In genomic region chr19:58382997-58383603, GRCh38 we compare ENCODE assay signal across 17 cellular contexts. TPM values are rescaled to one million over a fixed set of nuclear protein-coding genes. Genes with fewer than 3 reads are reported as not detected.
A peak's percentile ranks its signal among the peaks of the same experiment; 100 is the strongest.
DNase-seq lines count a peak whose midpoint lies in the region; ATAC-seq and TF ChIP-seq lines count a peak whose summit lies in the region.
"Had no signal": no experiment of that assay in that cellular context is flagged by ENCODE, and none has a peak within 500 bp of the region (broad histone marks: within the 10 kb centered on the region; RNA-seq: fewer than 3 reads in every experiment).

No MANE protein-coding gene starts in this region.

- H2AFZ ChIP-seq in HCT116 (ENCODE audit: low read depth, low read length, poor library complexity, severe bottlenecking) = no peak overlapping the region

- intact Hi-C loops in HCT116 (cut with micrococcal nuclease) = no loop called here

- TF ChIP-seq CTCF in HCT116 (IDR thresholded peaks at IDR 0.05 in 2 of 3, conservative IDR thresholded peaks at IDR 0.05 in 1 of 3; ENCODE audit: borderline replicate concordance in 1 of 3, insufficient read depth in 1 of 3, low read depth in 2 of 3, low read length in 2 of 3) (no peak), neural crest cell (conservative IDR thresholded peaks at IDR 0.05) (no peak)

- ATAC-seq in activated T-cell treated with anti-CD3 and anti-CD28 coated beads, Interleukin-2, amount 50 U/mL, for 4 hours = no peak
- no peak for ATAC-seq in HCT116
- no peak for ATAC-seq in activated naive CD8-positive, alpha-beta T cell treated with anti-CD3 and anti-CD28 coated beads, Interleukin-2, amount 10 ng/mL, durations not matched to agents 7 days and 5 days (ENCODE audit: low read depth)
- no peak for ATAC-seq in GM19455 (IDR thresholded peaks at IDR 0.05; ENCODE audit: unreplicated experiment)
- ATAC-seq: stimulated activated memory B cell treated with anti-CD40 and anti-IgM and Interleukin-4, amounts not matched to agents 10 μg/mL and 1 μg/mL and 100 μg/mL, for 72 hours; upper lobe of right lung had no signal

- no peak overlapping the region for H3K4me3 ChIP-seq in HCT116 (replicated peaks in 1 of 2; ENCODE audit: low read depth in 1 of 2, low read length in 2 of 2)
- H3K4me3 ChIP-seq: upper lobe of right lung had no signal

- no peaks in the 10 kb centered on the region for H3K9me3 Mint-ChIP-seq in activated T-cell treated with anti-CD3 and anti-CD28 coated beads, Interleukin-2, amount 50 U/mL, for 4 hours
- H3K9me3 Mint-ChIP-seq in activated naive CD8-positive, alpha-beta T cell treated with anti-CD3 and anti-CD28 coated beads, Interleukin-2, amount 10 ng/mL, durations not matched to agents 7 days and 5 days = no peaks in the 10 kb centered on the region
- H3K9me3 Mint-ChIP-seq in neural crest cell = no peaks in the 10 kb centered on the region
- H3K9me3 Mint-ChIP-seq: stimulated activated memory B cell treated with anti-CD40 and anti-IgM and Interleukin-4, amounts not matched to agents 10 μg/mL and 1 μg/mL and 100 μg/mL, for 72 hours had no signal

- H3K27ac ChIP-seq in HCT116 (ENCODE audit: low read depth, low read length) (no peak overlapping the region; the same call in 1 of the 2 replicates), substantia nigra (ENCODE audit: low read depth, low read length, poor library complexity, severe bottlenecking) (no peak overlapping the region)
- H3K27ac ChIP-seq: upper lobe of right lung had no signal

- BruUV-seq in HCT116 (replicated peaks; lab: Mats Ljungman, UMichigan) = no TSS peak

- peaks cover 6% of the 10 kb centered on the region; the same call in 1 of the 2 replicates for H4K20me1 ChIP-seq in HCT116 (ENCODE audit: insufficient read depth)

- peaks cover 0 to 11% of the 10 kb centered on the region in 2 experiments; a peak in 1 of 4 replicates for H3K36me3 ChIP-seq in HCT116 (ENCODE audit: control insufficient read depth in 1 of 2, insufficient read depth in 2 of 2, low read length in 2 of 2)

- POLR2A ChIA-PET in HCT116 (lab: Charles Lee) = no interaction called here
- POLR2A ChIA-PET in activated naive CD8-positive, alpha-beta T cell treated with anti-CD3 and anti-CD28 coated beads, Interleukin-2, amount 10 ng/mL, durations not matched to agents 7 days and 5 days (lab: Charles Lee) = interaction anchor here (0.7 to 4.2 kb wide), 2 partner anchors 20 to 27 kb away, joined by 3 to 34 read pairs; partner anchors contain the start of gene ZNF497

- H3K4me1 ChIP-seq in HCT116 (ENCODE audit: control insufficient read depth in 1 of 2, insufficient read depth in 2 of 2, low read length in 2 of 2) = peaks cover 18 to 41% of the 10 kb centered on the region in 2 experiments

- H3K9me2 ChIP-seq in HCT116 (ENCODE audit: insufficient read depth) = no peaks in the 10 kb centered on the region

- DNase-seq in activated T-cell treated with anti-CD3 and anti-CD28 coated beads, Interleukin-2, amount 50 U/mL, for 4 hours = no peak
- DNase-seq in activated T-cell treated with anti-CD3 and anti-CD28 coated beads for 4 hours (no peak), HCT116 (ENCODE audit: low read depth, low spot score) (no peak), neural crest cell (ENCODE audit: low read depth, low spot score) (no peak), substantia nigra (lab: John Stamatoyannopoulos, UW) (no peak)
- no peak for DNase-seq in activated naive CD8-positive, alpha-beta T cell treated with anti-CD3 and anti-CD28 coated beads, Interleukin-2, amount 10 ng/mL, durations not matched to agents 7 days and 5 days
- DNase-seq in stimulated activated CD4-positive, alpha-beta T cell treated with anti-CD3 and anti-CD28 coated beads, Interleukin-2, amount 100 ng/mL, for 48 hours = no peak
- DNase-seq: amniotic stem cell, COR-L47, NCI-H1417 treated with DMSO at 0.1 percent for 48 hours, NCI-H2171, NCI-H774, SW 1271, upper lobe of right lung had no signal

- H3K27ac Mint-ChIP-seq in activated naive CD8-positive, alpha-beta T cell treated with anti-CD3 and anti-CD28 coated beads, Interleukin-2, amount 10 ng/mL, durations not matched to agents 7 days and 5 days = peak overlapping the region; percentile 48
- no peak overlapping the region for H3K27ac Mint-ChIP-seq in neural crest cell (ENCODE audit: unreplicated experiment)

- H3K9ac ChIP-seq in HCT116 (ENCODE audit: low read length) = no peak overlapping the region

- peaks cover 8% of the 10 kb centered on the region for H3K36me3 Mint-ChIP-seq in activated T-cell treated with anti-CD3 and anti-CD28 coated beads, Interleukin-2, amount 50 U/mL, for 4 hours (ENCODE audit: insufficient read depth)
- peaks cover 3% of the 10 kb centered on the region for H3K36me3 Mint-ChIP-seq in activated naive CD8-positive, alpha-beta T cell treated with anti-CD3 and anti-CD28 coated beads, Interleukin-2, amount 10 ng/mL, durations not matched to agents 7 days and 5 days
- H3K36me3 Mint-ChIP-seq in neural crest cell (ENCODE audit: low read depth) = peaks cover 3% of the 10 kb centered on the region

- no peak overlapping the region for H3K4me2 ChIP-seq in HCT116 (ENCODE audit: low read length)

- CTCF ChIA-PET in HCT116 (lab: Charles Lee) = no interaction called here

- RAD21 ChIA-PET in HCT116 (lab: Charles Lee; ENCODE audit: low non-redundant PET in 1 of 2, low total read pairs in 2 of 2, uncharacterized antibody in 2 of 2, unreplicated experiment in 2 of 2) = no interaction called here

- H3K79me2 ChIP-seq in HCT116 (ENCODE audit: insufficient read depth, low read length) = peaks cover 34% of the 10 kb centered on the region

- peak overlapping the region; percentile 76 for H3K4me3 Mint-ChIP-seq in activated T-cell treated with anti-CD3 and anti-CD28 coated beads, Interleukin-2, amount 50 U/mL, for 4 hours
- H3K4me3 Mint-ChIP-seq in activated naive CD8-positive, alpha-beta T cell treated with anti-CD3 and anti-CD28 coated beads, Interleukin-2, amount 10 ng/mL, durations not matched to agents 7 days and 5 days = peak overlapping the region; percentile 56
- H3K4me3 Mint-ChIP-seq in neural crest cell = peak overlapping the region; percentile 99

- H3K4me1 Mint-ChIP-seq in activated T-cell treated with anti-CD3 and anti-CD28 coated beads, Interleukin-2, amount 50 U/mL, for 4 hours (ENCODE audit: low read depth) = peaks cover 35% of the 10 kb centered on the region
- peaks cover 25% of the 10 kb centered on the region for H3K4me1 Mint-ChIP-seq in activated naive CD8-positive, alpha-beta T cell treated with anti-CD3 and anti-CD28 coated beads, Interleukin-2, amount 10 ng/mL, durations not matched to agents 7 days and 5 days
- H3K4me1 Mint-ChIP-seq in neural crest cell = peaks cover 33% of the 10 kb centered on the region

- no peak for TF ChIP-seq POLR2A in HCT116 (IDR thresholded peaks at IDR 0.05; ENCODE audit: borderline replicate concordance, extremely low read depth, insufficient read depth, insufficient read length)

- H3K9me3 ChIP-seq in HCT116 (ENCODE audit: control insufficient read depth in 1 of 2, insufficient read depth in 1 of 2, low read depth in 1 of 2, low read length in 2 of 2) = no peaks in the 10 kb centered on the region
- H3K9me3 ChIP-seq: upper lobe of right lung had no signal

- no peak for TF ChIP-seq RAD21 in HCT116 (IDR thresholded peaks at IDR 0.05; ENCODE audit: low read depth)

- no peaks in the 10 kb centered on the region for H3K27me3 Mint-ChIP-seq in activated T-cell treated with anti-CD3 and anti-CD28 coated beads, Interleukin-2, amount 50 U/mL, for 4 hours (ENCODE audit: low read depth)
- no peaks in the 10 kb centered on the region for H3K27me3 Mint-ChIP-seq in activated naive CD8-positive, alpha-beta T cell treated with anti-CD3 and anti-CD28 coated beads, Interleukin-2, amount 10 ng/mL, durations not matched to agents 7 days and 5 days
- H3K27me3 Mint-ChIP-seq in neural crest cell (ENCODE audit: low read depth) = peaks cover 4% of the 10 kb centered on the region
- H3K27me3 Mint-ChIP-seq: stimulated activated memory B cell treated with anti-CD40 and anti-IgM and Interleukin-4, amounts not matched to agents 10 μg/mL and 1 μg/mL and 100 μg/mL, for 72 hours had no signal

- H3K27me3 ChIP-seq in HCT116 (ENCODE audit: insufficient read depth, low read length) = no peaks in the 10 kb centered on the region
- H3K27me3 ChIP-seq: upper lobe of right lung had no signal

TF ChIP-seq in HCT116, 20 proteins besides CTCF, POLR2A, EP300 and RAD21 (continues in another document):
- 0 out of 2 replicates have a peak, but pooled peaks have one; percentile 10 for TF ChIP-seq POLR2AphosphoS5 (IDR thresholded peaks at IDR 0.05; ENCODE audit: low read depth, low read length)

RNA-seq across cellular contexts. Expression of gene ZNF837, which starts 2.3 kb away (rescaled TPM):
- total RNA-seq in activated T-cell treated with anti-CD3 and anti-CD28 coated beads, Interleukin-2, amount 50 U/mL, for 4 hours = 1 to 10 TPM; 1.2 to 2.1 (median 1.8) TPM
- 3.2 TPM for total RNA-seq in HCT116 (2021; ENCODE audit: unreplicated experiment)
- 2.0 and 2.1 TPM in 2 replicates for polyA plus RNA-seq in HCT116 (2012)
- 1 to 10 TPM; 2.9 to 3.5 TPM for total RNA-seq in activated naive CD8-positive, alpha-beta T cell treated with anti-CD3 and anti-CD28 coated beads, Interleukin-2, amount 10 ng/mL, durations not matched to agents 7 days and 5 days
- total RNA-seq in neural crest cell = 4.5 and 5.0 TPM in 2 replicates

RNA-seq across cellular contexts. Expression of gene RPS5, which starts 4.0 kb away (rescaled TPM):
- 1,000 to 10,000 TPM; 2,106 to 2,287 (median 2,120) TPM for total RNA-seq in activated T-cell treated with anti-CD3 and anti-CD28 coated beads, Interleukin-2, amount 50 U/mL, for 4 hours
- total RNA-seq in HCT116 (2021; ENCODE audit: unreplicated experiment) (1,982 TPM), neural crest cell (1,209 and 1,215 TPM in 2 replicates)
- 4,316 and 4,936 TPM in 2 replicates for polyA plus RNA-seq in HCT116 (2012)
- 1,000 to 10,000 TPM; 1,038 to 1,039 TPM for total RNA-seq in activated naive CD8-positive, alpha-beta T cell treated with anti-CD3 and anti-CD28 coated beads, Interleukin-2, amount 10 ng/mL, durations not matched to agents 7 days and 5 days

RNA-seq across cellular contexts. Expression of gene RNF225, which starts 12.4 kb away (rescaled TPM):
- 1 to 10 TPM; 2.5 to 3.2 (median 2.5) TPM for total RNA-seq in activated T-cell treated with anti-CD3 and anti-CD28 coated beads, Interleukin-2, amount 50 U/mL, for 4 hours
- total RNA-seq in HCT116 (2021; ENCODE audit: unreplicated experiment) (1.2 TPM), neural crest cell (1.5 and 1.6 TPM in 2 replicates)
- polyA plus RNA-seq in HCT116 (2012) = not detected in 2 replicates
- total RNA-seq in activated naive CD8-positive, alpha-beta T cell treated with anti-CD3 and anti-CD28 coated beads, Interleukin-2, amount 10 ng/mL, durations not matched to agents 7 days and 5 days = under 1 TPM; 0.83 to 0.94 TPM
- total RNA-seq: posterior vena cava had no signal

RNA-seq across cellular contexts. Expression of gene ZNF497, which starts 20.5 kb away (rescaled TPM):
- under 1 TPM; 0.55 to 0.99 (median 0.98) TPM for total RNA-seq in activated T-cell treated with anti-CD3 and anti-CD28 coated beads, Interleukin-2, amount 50 U/mL, for 4 hours
- total RNA-seq in HCT116 (2021; ENCODE audit: unreplicated experiment) = 5.1 TPM
- 2.1 and 2.2 TPM in 2 replicates for polyA plus RNA-seq in HCT116 (2012)
- total RNA-seq in activated naive CD8-positive, alpha-beta T cell treated with anti-CD3 and anti-CD28 coated beads, Interleukin-2, amount 10 ng/mL, durations not matched to agents 7 days and 5 days = 1 to 10 TPM; 1.7 to 2.1 TPM
- 8.4 and 9.1 TPM in 2 replicates for total RNA-seq in neural crest cell

RNA-seq across cellular contexts. Expression of gene ZNF584, which starts 25.3 kb away (rescaled TPM):
- total RNA-seq in activated T-cell treated with anti-CD3 and anti-CD28 coated beads, Interleukin-2, amount 50 U/mL, for 4 hours = 10 to 100 TPM; 17.8 to 20.5 (median 20.3) TPM
- total RNA-seq in HCT116 (2021; ENCODE audit: unreplicated experiment) (25.8 TPM), neural crest cell (28.4 and 31.1 TPM in 2 replicates)
- polyA plus RNA-seq in HCT116 (2012) = 13.1 and 13.5 TPM in 2 replicates
- 10 to 100 TPM in 1 of 2 experiments, 1 to 10 TPM in 1; 8.6 to 10.6 TPM for total RNA-seq in activated naive CD8-positive, alpha-beta T cell treated with anti-CD3 and anti-CD28 coated beads, Interleukin-2, amount 10 ng/mL, durations not matched to agents 7 days and 5 days
